1 cellular context compared by ENCODE assay signal in the genomic region with DNA sequence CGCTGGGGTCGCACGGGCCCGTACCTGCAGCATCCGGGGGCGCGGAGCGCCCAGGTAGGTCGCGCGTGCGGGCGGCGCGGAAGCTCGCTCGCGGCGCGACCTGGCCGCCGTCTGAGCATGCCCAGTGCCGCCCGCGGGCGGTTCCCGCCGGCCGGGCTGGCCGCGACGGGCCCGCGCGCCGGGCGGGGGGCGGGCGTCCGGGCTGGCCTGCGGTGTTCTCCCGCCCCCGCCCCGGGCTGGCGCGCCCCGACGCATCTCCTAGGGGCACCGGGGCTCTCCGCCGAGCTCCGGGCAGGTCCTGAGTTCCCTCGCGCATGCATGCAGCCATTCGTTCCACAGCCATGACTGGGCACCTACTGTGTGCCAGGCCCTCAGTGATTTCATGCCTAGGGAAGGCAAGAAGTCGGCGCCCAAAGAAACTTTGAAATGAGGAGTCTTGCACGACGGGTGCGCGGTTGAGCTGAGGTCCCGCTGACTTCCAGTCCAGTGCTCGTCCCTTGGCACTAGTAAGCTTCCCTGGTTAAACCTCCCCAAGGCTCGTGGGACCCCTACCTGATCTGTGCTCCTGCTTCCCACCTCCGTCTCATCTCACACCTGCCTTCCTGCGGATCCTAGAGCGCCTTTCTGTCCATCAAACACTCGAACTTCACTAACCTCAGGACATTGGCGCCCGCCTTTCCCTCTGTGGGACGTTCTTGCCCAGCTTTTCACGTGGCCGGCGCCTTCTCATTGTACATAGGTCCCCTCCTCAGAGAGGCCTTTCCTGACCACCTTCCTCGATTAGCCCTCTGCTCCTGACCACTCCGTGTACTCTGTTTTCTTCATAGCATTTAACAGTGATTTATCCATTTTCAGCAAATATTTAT.
TF ChIP-seq lines count a peak whose summit lies in the region.

A gene with protein sequence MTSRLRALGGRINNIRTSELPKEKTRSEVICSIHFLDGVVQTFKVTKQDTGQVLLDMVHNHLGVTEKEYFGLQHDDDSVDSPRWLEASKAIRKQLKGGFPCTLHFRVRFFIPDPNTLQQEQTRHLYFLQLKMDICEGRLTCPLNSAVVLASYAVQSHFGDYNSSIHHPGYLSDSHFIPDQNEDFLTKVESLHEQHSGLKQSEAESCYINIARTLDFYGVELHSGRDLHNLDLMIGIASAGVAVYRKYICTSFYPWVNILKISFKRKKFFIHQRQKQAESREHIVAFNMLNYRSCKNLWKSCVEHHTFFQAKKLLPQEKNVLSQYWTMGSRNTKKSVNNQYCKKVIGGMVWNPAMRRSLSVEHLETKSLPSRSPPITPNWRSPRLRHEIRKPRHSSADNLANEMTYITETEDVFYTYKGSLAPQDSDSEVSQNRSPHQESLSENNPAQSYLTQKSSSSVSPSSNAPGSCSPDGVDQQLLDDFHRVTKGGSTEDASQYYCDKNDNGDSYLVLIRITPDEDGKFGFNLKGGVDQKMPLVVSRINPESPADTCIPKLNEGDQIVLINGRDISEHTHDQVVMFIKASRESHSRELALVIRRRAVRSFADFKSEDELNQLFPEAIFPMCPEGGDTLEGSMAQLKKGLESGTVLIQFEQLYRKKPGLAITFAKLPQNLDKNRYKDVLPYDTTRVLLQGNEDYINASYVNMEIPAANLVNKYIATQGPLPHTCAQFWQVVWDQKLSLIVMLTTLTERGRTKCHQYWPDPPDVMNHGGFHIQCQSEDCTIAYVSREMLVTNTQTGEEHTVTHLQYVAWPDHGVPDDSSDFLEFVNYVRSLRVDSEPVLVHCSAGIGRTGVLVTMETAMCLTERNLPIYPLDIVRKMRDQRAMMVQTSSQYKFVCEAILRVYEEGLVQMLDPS (minus strand): TSS at position 113 of the 866 bp plus-strand sequence. CDS start 34,873 bp downstream, outside the sequence.

TF ChIP-seq in Ishikawa, 13 proteins besides CTCF, POLR2A, EP300 and RAD21 (continued from another document):
- TF ChIP-seq, protein P1, sequence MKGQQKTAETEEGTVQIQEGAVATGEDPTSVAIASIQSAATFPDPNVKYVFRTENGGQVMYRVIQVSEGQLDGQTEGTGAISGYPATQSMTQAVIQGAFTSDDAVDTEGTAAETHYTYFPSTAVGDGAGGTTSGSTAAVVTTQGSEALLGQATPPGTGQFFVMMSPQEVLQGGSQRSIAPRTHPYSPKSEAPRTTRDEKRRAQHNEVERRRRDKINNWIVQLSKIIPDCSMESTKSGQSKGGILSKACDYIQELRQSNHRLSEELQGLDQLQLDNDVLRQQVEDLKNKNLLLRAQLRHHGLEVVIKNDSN (IDR thresholded peaks at IDR 0.05) = no peak
- peak; percentile 44; the same call in 1 of the 2 replicates for TF ChIP-seq YY1 (IDR thresholded peaks at IDR 0.05; ENCODE audit: low read depth)
- TF ChIP-seq FOXM1 (IDR thresholded peaks at IDR 0.05; ENCODE audit: borderline replicate concordance, low read depth) = no peak
- 0 out of 2 replicates have a peak, but pooled peaks have one; percentile 14 for TF ChIP-seq EGR1 (IDR thresholded peaks at IDR 0.05)
- TF ChIP-seq NFIC (IDR thresholded peaks at IDR 0.05) = no peak
- no peak for TF ChIP-seq TCF12 (IDR thresholded peaks at IDR 0.05; ENCODE audit: low read depth)
- no peak for TF ChIP-seq CEBPB (IDR thresholded peaks at IDR 0.05)
- no peak for TF ChIP-seq CREB1 (IDR thresholded peaks at IDR 0.05; ENCODE audit: low read depth)
TF ChIP-seq in Ishikawa: peak in this region for 3.
